In genomic region chr22:30694171-30694637, GRCh38 we compare ENCODE assay signal across 8 cellular contexts. TPM values are rescaled to one million over a fixed set of nuclear protein-coding genes. Genes with fewer than 3 reads are reported as not detected.
DNase-seq lines count a peak whose midpoint lies in the region; TF ChIP-seq lines count a peak whose summit lies in the region.

No MANE protein-coding gene starts in this region.

- H3K9me2 ChIP-seq in DOHH2 (replicated peaks; ENCODE audit: control insufficient read depth, low read length), result no peaks in the 10 kb centered on the region

- no peaks in the 10 kb centered on the region for H3K4me1 ChIP-seq in DOHH2 (ENCODE audit: control insufficient read depth, low read length)

- no peaks in the 10 kb centered on the region for H3F3A ChIP-seq in DOHH2 (ENCODE audit: control insufficient read depth, insufficient read depth)

- H3K79me2 ChIP-seq in DOHH2 (ENCODE audit: control insufficient read depth, low read length), result no peaks in the 10 kb centered on the region

- TF ChIP-seq CTCF in DOHH2 (IDR thresholded peaks at IDR 0.05; ENCODE audit: low read depth, low read length, poor library complexity, severe bottlenecking), result no peak
- no peak for TF ChIP-seq CTCF in kidney epithelial cell (IDR thresholded peaks at IDR 0.05; ENCODE audit: insufficient read depth, low read length, poor library complexity, severe bottlenecking)

- DNase-seq in NCI-H1105 (lab: John Stamatoyannopoulos, UW) (peak; percentile 81), caudate nucleus (lab: John Stamatoyannopoulos, UW) (peak in 52 of 61 donors; percentile 20 to 81 (median 54)), kidney epithelial cell (ENCODE audit: low read depth) (no peak), GF-D8 (lab: John Stamatoyannopoulos, UW) (no peak), Kasumi-1 (lab: John Stamatoyannopoulos, UW) (no peak)
- DNase-seq in activated CD4-positive, CD25-positive, alpha-beta regulatory T cell treated with anti-CD3 and anti-CD28 coated beads, Interleukin-2, amount 50 U/mL, for 16 hours (ENCODE audit: low read depth, low spot score), result peak; percentile 18
- DNase-seq in stimulated activated CD4-positive, alpha-beta T cell treated with anti-CD3 and anti-CD28 coated beads, Interleukin-12 subunit alpha, Interleukin-12 subunit beta, amount 100 ng/mL, for 48 hours (ENCODE audit: low read depth in 2 of 3, low spot score in 1 of 3), result peak in 2 of 3 donors; percentile 11 to 46

- H3K27ac ChIP-seq in DOHH2 (ENCODE audit: low read depth, low read length) (no peak overlapping the region), caudate nucleus (ENCODE audit: low read depth, low read length) (peak overlapping the region; percentile 95)

- H3K4me3 ChIP-seq in DOHH2 (ENCODE audit: low read length) (peak overlapping the region; percentile 33; the same call in 1 of the 2 replicates), kidney epithelial cell (ENCODE audit: low read depth, low read length) (peak overlapping the region; percentile 49)

- no peaks in the 10 kb centered on the region for H3K9me3 ChIP-seq in DOHH2 (ENCODE audit: control insufficient read depth, insufficient read depth, low read length)

- H3K4me2 ChIP-seq in DOHH2 (ENCODE audit: low read length), result peak overlapping the region; percentile 29; the same call in 1 of the 2 replicates

- H3K27me3 ChIP-seq in DOHH2 (ENCODE audit: control insufficient read depth, low read length), result peaks cover 27% of the 10 kb centered on the region
- H3K27me3 ChIP-seq in kidney epithelial cell (ENCODE audit: control insufficient read depth, insufficient read depth, low read length), result peaks cover 2% of the 10 kb centered on the region

- H3K36me3 ChIP-seq in DOHH2 (ENCODE audit: control insufficient read depth, low read length), result no peaks in the 10 kb centered on the region
- no peaks in the 10 kb centered on the region for H3K36me3 ChIP-seq in kidney epithelial cell (ENCODE audit: control insufficient read depth, insufficient read depth, low read length)

- H4K20me1 ChIP-seq in DOHH2 (ENCODE audit: control insufficient read depth, insufficient read depth, low read depth, low read length), result no peaks in the 10 kb centered on the region

RNA-seq across cellular contexts. Expression of gene OSBP2, which starts 0.5 kb away (rescaled TPM):
- total RNA-seq in kidney epithelial cell, result 5.0 and 6.2 TPM in 2 replicates

RNA-seq across cellular contexts. Expression of gene DUSP18, which starts 26.5 kb away (rescaled TPM):
- total RNA-seq in kidney epithelial cell, result 11.0 and 16.2 TPM in 2 replicates

RNA-seq across cellular contexts. Expression of gene SLC35E4, which starts 58.6 kb away (rescaled TPM):
- total RNA-seq in kidney epithelial cell, result 8.3 and 14.9 TPM in 2 replicates

Comparison
In these comparisons a context has a peak if more than half of its experiments do, and no peak if none do; other contexts are left out.
1. DNase-seq: peak in NCI-H1105 (single experiment), activated CD4-positive, CD25-positive, alpha-beta regulatory T cell treated with anti-CD3 and anti-CD28 coated beads, Interleukin-2, amount 50 U/mL, for 16 hours (single experiment), caudate nucleus (52 of 61) and stimulated activated CD4-positive, alpha-beta T cell treated with anti-CD3 and anti-CD28 coated beads, Interleukin-12 subunit alpha, Interleukin-12 subunit beta, amount 100 ng/mL, for 48 hours (2 of 3); none in kidney epithelial cell (single experiment), GF-D8 (single experiment) and Kasumi-1 (0 of 2).